Comparison of ENCODE assay signal across 1 cellular context in the genomic region with DNA sequence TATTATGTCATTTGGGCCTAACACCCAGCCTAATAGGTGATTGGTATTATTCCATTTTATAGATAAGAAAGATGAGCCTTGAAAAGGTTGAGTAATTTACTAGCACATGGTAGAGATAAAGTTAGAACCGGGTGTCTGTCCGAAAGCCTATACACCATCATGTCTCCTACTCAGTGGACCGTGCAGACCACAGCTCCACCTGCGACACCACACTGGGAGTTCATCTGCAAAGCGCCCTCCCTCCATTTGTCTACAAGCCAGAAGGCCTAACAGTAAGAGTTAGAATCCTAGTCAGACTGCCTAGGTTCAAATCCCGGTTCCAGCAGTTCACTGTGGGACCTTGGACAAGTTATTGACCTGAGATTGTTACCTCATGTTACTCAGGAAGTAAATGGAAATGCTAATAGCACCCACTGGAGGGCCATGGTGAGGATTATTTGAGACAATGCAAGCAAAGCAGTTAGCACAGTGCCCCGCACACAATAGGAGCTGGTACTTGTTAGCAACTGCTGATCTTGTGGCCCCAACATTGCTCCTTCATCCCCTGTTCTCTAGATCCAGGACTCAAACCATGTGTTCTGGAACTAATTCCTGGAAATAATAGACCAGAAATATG.
TF ChIP-seq lines count a peak whose summit lies in the region.

No MANE protein-coding gene starts in this region.

TF ChIP-seq in SK-N-SH, 30 proteins besides CTCF, POLR2A, EP300 and RAD21 (continued from another document):
- TF ChIP-seq, protein P1, sequence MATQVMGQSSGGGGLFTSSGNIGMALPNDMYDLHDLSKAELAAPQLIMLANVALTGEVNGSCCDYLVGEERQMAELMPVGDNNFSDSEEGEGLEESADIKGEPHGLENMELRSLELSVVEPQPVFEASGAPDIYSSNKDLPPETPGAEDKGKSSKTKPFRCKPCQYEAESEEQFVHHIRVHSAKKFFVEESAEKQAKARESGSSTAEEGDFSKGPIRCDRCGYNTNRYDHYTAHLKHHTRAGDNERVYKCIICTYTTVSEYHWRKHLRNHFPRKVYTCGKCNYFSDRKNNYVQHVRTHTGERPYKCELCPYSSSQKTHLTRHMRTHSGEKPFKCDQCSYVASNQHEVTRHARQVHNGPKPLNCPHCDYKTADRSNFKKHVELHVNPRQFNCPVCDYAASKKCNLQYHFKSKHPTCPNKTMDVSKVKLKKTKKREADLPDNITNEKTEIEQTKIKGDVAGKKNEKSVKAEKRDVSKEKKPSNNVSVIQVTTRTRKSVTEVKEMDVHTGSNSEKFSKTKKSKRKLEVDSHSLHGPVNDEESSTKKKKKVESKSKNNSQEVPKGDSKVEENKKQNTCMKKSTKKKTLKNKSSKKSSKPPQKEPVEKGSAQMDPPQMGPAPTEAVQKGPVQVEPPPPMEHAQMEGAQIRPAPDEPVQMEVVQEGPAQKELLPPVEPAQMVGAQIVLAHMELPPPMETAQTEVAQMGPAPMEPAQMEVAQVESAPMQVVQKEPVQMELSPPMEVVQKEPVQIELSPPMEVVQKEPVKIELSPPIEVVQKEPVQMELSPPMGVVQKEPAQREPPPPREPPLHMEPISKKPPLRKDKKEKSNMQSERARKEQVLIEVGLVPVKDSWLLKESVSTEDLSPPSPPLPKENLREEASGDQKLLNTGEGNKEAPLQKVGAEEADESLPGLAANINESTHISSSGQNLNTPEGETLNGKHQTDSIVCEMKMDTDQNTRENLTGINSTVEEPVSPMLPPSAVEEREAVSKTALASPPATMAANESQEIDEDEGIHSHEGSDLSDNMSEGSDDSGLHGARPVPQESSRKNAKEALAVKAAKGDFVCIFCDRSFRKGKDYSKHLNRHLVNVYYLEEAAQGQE (IDR thresholded peaks at IDR 0.05; ENCODE audit: low read depth, low read length), result no peak
- no peak for TF ChIP-seq RFX5 (IDR thresholded peaks at IDR 0.05; ENCODE audit: low read length)
TF ChIP-seq in SK-N-SH: peak in this region for 0.
